ENCODE assay signal across 9 cellular contexts in the genomic region with DNA sequence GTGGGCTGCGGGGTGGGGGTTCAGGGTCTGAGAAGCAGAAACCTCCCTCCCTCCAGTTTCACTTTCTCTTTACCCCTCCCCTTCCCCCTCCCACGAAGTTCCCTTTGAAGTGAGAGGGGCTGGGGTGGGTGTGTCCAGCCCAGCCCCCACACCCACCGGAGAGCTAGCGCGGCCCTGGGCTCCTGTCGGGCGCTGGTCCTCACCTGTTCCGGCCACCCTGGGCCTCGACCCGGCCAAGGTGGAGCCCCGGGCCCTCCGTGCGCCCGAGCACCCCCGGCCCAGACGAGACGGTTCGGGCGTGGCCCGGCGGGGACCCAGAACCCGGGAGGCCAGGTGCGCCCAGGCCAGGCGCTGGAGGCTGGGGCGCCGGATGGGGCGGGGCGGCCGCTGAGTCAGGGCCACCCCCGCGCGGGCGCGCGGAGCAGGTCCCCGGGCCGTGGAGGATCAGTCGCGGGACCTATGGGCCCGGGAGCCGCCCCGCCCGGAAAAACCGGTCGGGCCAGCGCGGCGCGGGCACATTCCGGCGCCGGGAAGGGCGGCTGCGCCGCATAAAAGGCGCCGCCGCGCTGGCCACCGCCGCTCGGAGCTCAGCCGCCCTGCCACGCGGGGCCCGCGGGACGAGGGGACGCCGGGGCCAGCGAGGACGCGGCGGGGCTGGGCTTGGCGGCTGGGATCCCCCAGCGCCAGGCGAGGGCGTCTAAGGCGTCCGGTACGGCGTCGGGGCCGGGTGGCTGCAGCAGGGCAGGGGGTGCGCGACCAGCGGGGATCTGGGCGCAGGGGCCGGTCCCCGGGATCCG. TPM values are rescaled to one million over a fixed set of nuclear protein-coding genes. Genes with fewer than 3 reads are reported as not detected.
DNase-seq lines count a peak whose midpoint lies in the region; ATAC-seq and TF ChIP-seq lines count a peak whose summit lies in the region.
"Had no signal": no experiment of that assay in that cellular context is flagged by ENCODE, and none has a peak within 500 bp of the region (broad histone marks: within the 10 kb centered on the region; RNA-seq: fewer than 3 reads in every experiment).

No MANE protein-coding gene starts in this region.

- peaks cover 22% of the 10 kb centered on the region for H3K27me3 Mint-ChIP-seq in activated CD4-positive, alpha-beta T cell treated with anti-CD3 and anti-CD28 coated beads, Interleukin-2, amount 10 ng/mL, durations not matched to agents 24 days and 14 days
- H3K27me3 Mint-ChIP-seq in dendritic cell treated with granulocyte-macrophage colony-stimulating factor and Interleukin-4, amounts not matched to agents 40 ng/mL and 50 ng/mL, for 4 days: peaks cover 60% of the 10 kb centered on the region

- ATAC-seq in thoracic aorta (ENCODE audit: insufficient number of reproducible peaks, low FRiP score, low read depth) (no peak), HG02938 (IDR thresholded peaks at IDR 0.05; ENCODE audit: unreplicated experiment) (no peak)

- H3K4me1 ChIP-seq in thoracic aorta (ENCODE audit: control insufficient read depth in 1 of 2, low read depth in 2 of 2): peaks cover 0 to 16% of the 10 kb centered on the region in 2 donors

- H3K27me3 ChIP-seq in thoracic aorta (replicated peaks; ENCODE audit: insufficient read depth): no peaks in the 10 kb centered on the region

- peak overlapping the region; percentile 32 for H3K4me3 ChIP-seq in lower leg skin (ENCODE audit: low read depth, poor library complexity, severe bottlenecking)
- peak overlapping the region; percentile 64 for H3K4me3 ChIP-seq in thoracic aorta

- H3K27ac ChIP-seq in thoracic aorta: no peak overlapping the region

- no peak overlapping the region for H3K27ac Mint-ChIP-seq in activated CD4-positive, alpha-beta T cell treated with anti-CD3 and anti-CD28 coated beads, Interleukin-2, amount 10 ng/mL, durations not matched to agents 24 days and 14 days
- H3K27ac Mint-ChIP-seq in dendritic cell treated with granulocyte-macrophage colony-stimulating factor and Interleukin-4, amounts not matched to agents 40 ng/mL and 50 ng/mL, for 4 days: no peak overlapping the region
- H3K27ac Mint-ChIP-seq: CD4-positive, CD25-positive, alpha-beta regulatory T cell had no signal

- no peaks in the 10 kb centered on the region for H3K36me3 ChIP-seq in thoracic aorta

- no peaks in the 10 kb centered on the region for H3K9me3 ChIP-seq in thoracic aorta

- H3K4me3 Mint-ChIP-seq in activated CD4-positive, alpha-beta T cell treated with anti-CD3 and anti-CD28 coated beads, Interleukin-2, amount 10 ng/mL, durations not matched to agents 24 days and 14 days: peak overlapping the region; percentile 49
- H3K4me3 Mint-ChIP-seq in dendritic cell treated with granulocyte-macrophage colony-stimulating factor and Interleukin-4, amounts not matched to agents 40 ng/mL and 50 ng/mL, for 4 days: peak overlapping the region; percentile 56

- H3K4me1 Mint-ChIP-seq in activated CD4-positive, alpha-beta T cell treated with anti-CD3 and anti-CD28 coated beads, Interleukin-2, amount 10 ng/mL, durations not matched to agents 24 days and 14 days: no peaks in the 10 kb centered on the region
- H3K4me1 Mint-ChIP-seq in dendritic cell treated with granulocyte-macrophage colony-stimulating factor and Interleukin-4, amounts not matched to agents 40 ng/mL and 50 ng/mL, for 4 days (ENCODE audit: low read depth): no peaks in the 10 kb centered on the region
- H3K4me1 Mint-ChIP-seq: CD4-positive, CD25-positive, alpha-beta regulatory T cell had no signal

- H3K9me3 Mint-ChIP-seq in activated CD4-positive, alpha-beta T cell treated with anti-CD3 and anti-CD28 coated beads, Interleukin-2, amount 10 ng/mL, durations not matched to agents 24 days and 14 days: no peaks in the 10 kb centered on the region
- H3K9me3 Mint-ChIP-seq in dendritic cell treated with granulocyte-macrophage colony-stimulating factor and Interleukin-4, amounts not matched to agents 40 ng/mL and 50 ng/mL, for 4 days: no peaks in the 10 kb centered on the region

- no peaks in the 10 kb centered on the region for H3K36me3 Mint-ChIP-seq in activated CD4-positive, alpha-beta T cell treated with anti-CD3 and anti-CD28 coated beads, Interleukin-2, amount 10 ng/mL, durations not matched to agents 24 days and 14 days (ENCODE audit: low read depth)
- H3K36me3 Mint-ChIP-seq in dendritic cell treated with granulocyte-macrophage colony-stimulating factor and Interleukin-4, amounts not matched to agents 40 ng/mL and 50 ng/mL, for 4 days (ENCODE audit: low read depth): no peaks in the 10 kb centered on the region
- H3K36me3 Mint-ChIP-seq: CD4-positive, CD25-positive, alpha-beta regulatory T cell had no signal

- TF ChIP-seq POLR2A in lower leg skin (IDR thresholded peaks at IDR 0.05): no peak

- no peak for TF ChIP-seq CTCF in lower leg skin (IDR thresholded peaks at IDR 0.05)
- no peak for TF ChIP-seq CTCF in thoracic aorta (IDR thresholded peaks at IDR 0.05)

- no peak for DNase-seq in activated CD4-positive, alpha-beta T cell treated with anti-CD3 and anti-CD28 coated beads, Interleukin-2, amount 10 ng/mL, durations not matched to agents 24 days and 14 days
- DNase-seq in activated CD4-positive, alpha-beta T cell treated with anti-CD3 and anti-CD28 coated beads for 48 hours: no peak
- DNase-seq in lower leg skin (ENCODE audit: low spot score in 2 of 2): peak in 1 of 2 donors; percentile 85
- no peak for DNase-seq in thoracic aorta (ENCODE audit: low spot score)
- no peak for DNase-seq in NCI-H146 (lab: John Stamatoyannopoulos, UW)
- DNase-seq in amygdala (lab: John Stamatoyannopoulos, UW): no peak
- DNase-seq: CD4-positive, CD25-positive, alpha-beta regulatory T cell had no signal

- WGBS in lower leg skin, 2 donors: 1% methylated on average over 26 to 71 of the region's 91 CpGs

- intact Hi-C loops in activated CD4-positive, alpha-beta T cell treated with anti-CD3 and anti-CD28 coated beads, Interleukin-2, amount 10 ng/mL, durations not matched to agents 24 days and 14 days (cut with micrococcal nuclease): no loop called here
- intact Hi-C loops in dendritic cell treated with granulocyte-macrophage colony-stimulating factor and Interleukin-4, amounts not matched to agents 40 ng/mL and 50 ng/mL, for 4 days (cut with micrococcal nuclease): no loop called here
- intact Hi-C loops in lower leg skin (cut with DNase I; ENCODE audit: low total_unique reads): no loop called here

RNA-seq across cellular contexts. Expression of a gene that starts 21.6 kb away (rescaled TPM):
- total RNA-seq in activated CD4-positive, alpha-beta T cell treated with anti-CD3 and anti-CD28 coated beads, Interleukin-2, amount 10 ng/mL, durations not matched to agents 24 days and 14 days: 0.24 and 0.26 TPM in 2 replicates
- total RNA-seq in lower leg skin (1 to 10 TPM; 3.7 to 5.3 (median 4.5) TPM), thoracic aorta (1 to 10 TPM; 2.0 to 3.9 TPM)

RNA-seq across cellular contexts. Expression of a gene that starts 31.2 kb away (rescaled TPM):
- total RNA-seq in activated CD4-positive, alpha-beta T cell treated with anti-CD3 and anti-CD28 coated beads, Interleukin-2, amount 10 ng/mL, durations not matched to agents 24 days and 14 days: not detected in 2 replicates
- total RNA-seq in lower leg skin (10 to 100 TPM; 12.1 to 56.6 (median 25.4) TPM), thoracic aorta (under 1 TPM; 0.14 to 0.35 TPM)
- total RNA-seq: CD4-positive, CD25-positive, alpha-beta regulatory T cell had no signal

Comparison
In these comparisons a context has a peak if more than half of its experiments do, and no peak if none do; other contexts are left out.
1. RNA of a gene that starts 31.2 kb away (total RNA-seq): 12.1 to 56.6 TPM in lower leg skin; 0.14 to 0.35 TPM in thoracic aorta and not detected in activated CD4-positive, alpha-beta T cell treated with anti-CD3 and anti-CD28 coated beads, Interleukin-2, amount 10 ng/mL, durations not matched to agents 24 days and 14 days; every median in the first group is over 4 times any median in the second.